16 cellular contexts compared by ENCODE assay signal in the genomic region with DNA sequence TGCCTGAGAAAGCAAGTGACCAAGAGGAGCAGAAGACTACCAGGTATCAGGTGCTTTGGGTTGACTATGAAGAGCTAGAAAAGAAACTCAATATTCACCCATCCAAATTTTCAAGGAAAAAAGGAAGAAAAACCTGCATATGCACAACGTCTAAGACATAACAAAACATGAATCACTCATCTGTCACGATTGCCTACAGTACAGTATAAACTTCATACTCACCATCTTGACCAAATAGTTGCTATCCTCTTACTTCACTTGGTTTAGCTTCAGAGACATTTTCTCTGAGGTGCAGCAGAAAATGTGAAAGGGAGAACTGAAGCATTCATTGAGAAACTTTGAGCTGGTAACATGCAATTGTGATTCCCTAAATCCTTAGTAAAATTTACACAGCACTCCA.
"Had no signal": no experiment of that assay in that cellular context is flagged by ENCODE, and none has a peak within 500 bp of the region (broad histone marks: within the 10 kb centered on the region; RNA-seq: fewer than 3 reads in every experiment).

No MANE protein-coding gene starts in this region.

- H3K4me1 ChIP-seq: SJSA1 had no signal

- H3K9me3 ChIP-seq: SJSA1 had no signal

- H3K27me3 ChIP-seq: SJSA1 had no signal

- ATAC-seq: Panc1 had no signal

- H3K4me3 ChIP-seq: SJSA1, SK-N-MC had no signal

- DNase-seq: KBM-7, NCI-H1092, NCI-H1417 treated with DMSO at 0.1 percent for 48 hours, NCI-H1694 treated with DMSO at 0.1 percent for 48 hours, NCI-H1930, NCI-H2081 treated with DMSO at 0.1 percent for 48 hours, NCI-H2171, NCI-H226, NCI-H446, NCI-H510A, NCI-H524 treated with DMSO at 0.1 percent for 48 hours, Right ventricle myocardium superior, SIG-M5 had no signal

- H3K36me3 ChIP-seq: SJSA1 had no signal

- H3K27ac ChIP-seq: SJSA1, SK-N-MC had no signal
